Comparison of ENCODE assay signal across 9 cellular contexts in the genomic region with DNA sequence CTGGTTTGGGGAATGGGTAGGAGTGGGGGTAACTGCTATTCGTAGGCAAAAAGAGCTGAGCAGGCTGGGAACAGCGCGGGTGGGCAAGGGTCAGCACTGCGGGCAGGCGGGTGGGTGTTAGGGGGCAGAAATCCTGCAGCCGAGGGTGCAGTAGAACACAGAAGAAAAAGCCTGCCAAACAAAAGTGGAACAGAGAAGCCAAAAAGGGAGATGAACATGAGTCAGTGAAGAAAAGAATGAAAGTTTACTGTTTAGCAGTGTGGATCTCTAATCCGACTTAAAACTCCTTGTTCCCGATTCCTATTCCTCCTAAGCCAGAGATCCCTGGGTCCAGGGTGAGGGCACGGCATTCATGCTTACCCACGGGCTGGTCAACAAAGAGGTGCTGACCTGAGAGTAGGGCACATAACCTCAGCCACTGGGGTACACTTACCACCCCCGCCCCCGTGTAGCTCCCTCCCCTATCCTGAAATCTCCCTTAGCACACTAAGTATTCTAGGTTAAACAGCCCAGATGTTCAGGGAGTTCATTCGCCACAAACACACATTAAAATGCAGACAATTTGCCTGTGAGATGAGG. TPM values are rescaled to one million over a fixed set of nuclear protein-coding genes. Genes with fewer than 3 reads are reported as not detected.
DNase-seq lines count a peak whose midpoint lies in the region; ATAC-seq and TF ChIP-seq lines count a peak whose summit lies in the region.
"Had no signal": no experiment of that assay in that cellular context is flagged by ENCODE, and none has a peak within 500 bp of the region (broad histone marks: within the 10 kb centered on the region; RNA-seq: fewer than 3 reads in every experiment).

No MANE protein-coding gene starts in this region.

- ATAC-seq in GM18498 (IDR thresholded peaks at IDR 0.05; ENCODE audit: unreplicated experiment): no peak

- no peaks in the 10 kb centered on the region for H3K9me3 Mint-ChIP-seq in Calu3 (ENCODE audit: low read depth, unreplicated experiment)

- no peaks in the 10 kb centered on the region for H4K20me1 ChIP-seq in neural cell (ENCODE audit: insufficient read depth)

- no peak overlapping the region for H2AFZ ChIP-seq in neural cell (ENCODE audit: low read depth, low read length)

- H3K4me1 Mint-ChIP-seq in Calu3 (ENCODE audit: low read depth, unreplicated experiment): peaks cover 22% of the 10 kb centered on the region

- peak overlapping the region; percentile 36 for H3K4me3 Mint-ChIP-seq in Calu3 (ENCODE audit: low read depth, unreplicated experiment)

- H3K36me3 Mint-ChIP-seq in Calu3 (ENCODE audit: insufficient read depth, unreplicated experiment): peaks cover 5% of the 10 kb centered on the region

- H3K27ac ChIP-seq in HUES64 (ENCODE audit: low read depth, low read length) (no peak overlapping the region), neural cell (ENCODE audit: low read length) (no peak overlapping the region)

- H3K36me3 ChIP-seq in HUES64 (ENCODE audit: insufficient read depth, low read length) (peaks cover 3% of the 10 kb centered on the region; the same call in 1 of the 2 replicates), neural cell (ENCODE audit: insufficient read depth, low read length) (no peaks in the 10 kb centered on the region)

- no peak for TF ChIP-seq RAD21 in neural cell (conservative IDR thresholded peaks at IDR 0.05)

- H3K27me3 Mint-ChIP-seq in Calu3 (ENCODE audit: unreplicated experiment): peaks cover 98% of the 10 kb centered on the region

- H3K27me3 ChIP-seq in HUES64 (ENCODE audit: insufficient read depth, low read length) (peaks cover 76% of the 10 kb centered on the region), neural cell (ENCODE audit: insufficient read depth, low read depth, low read length) (peaks cover 54% of the 10 kb centered on the region)

- H3K9me2 ChIP-seq in neural cell (ENCODE audit: insufficient read depth, low read length): no peaks in the 10 kb centered on the region

- no peaks in the 10 kb centered on the region for H3F3A ChIP-seq in neural cell (ENCODE audit: insufficient read depth, low read length, poor library complexity, severe bottlenecking)

- CTCF ChIA-PET in Calu3 (lab: Charles Lee): interaction anchor here (0.6 kb wide), 1 partner anchor 261 kb away, joined by 3 read pairs; no protein-coding TSS in a partner anchor

- 23% methylated on average over 13 of the region's 13 CpGs for WGBS in HUES64

- no peak overlapping the region for H3K27ac Mint-ChIP-seq in Calu3 (ENCODE audit: unreplicated experiment)

- peaks cover 26% of the 10 kb centered on the region for H3K4me1 ChIP-seq in HUES64 (ENCODE audit: insufficient read depth, low read length)

- no peak for DNase-seq in Calu3
- DNase-seq in ecto neural progenitor cell (ENCODE audit: low spot score): peak; percentile 52
- DNase-seq in occipital lobe (lab: John Stamatoyannopoulos, UW): no peak
- no peak for DNase-seq in G401 (ENCODE audit: low spot score)
- DNase-seq in cerebellum (ENCODE audit: low spot score): no peak

- intact Hi-C loops in Calu3 (cut with micrococcal nuclease; ENCODE audit: unreplicated experiment): no loop called here

- no peaks in the 10 kb centered on the region for H3K79me2 ChIP-seq in neural cell (replicated peaks; ENCODE audit: insufficient read depth, low read length)

- H3K9me3 ChIP-seq in HUES64 (ENCODE audit: insufficient read depth, low read depth, low read length) (no peaks in the 10 kb centered on the region), neural cell (ENCODE audit: low read length) (no peaks in the 10 kb centered on the region)

- in situ Hi-C loops in G401 (cut with HindIII; ENCODE audit: low sequenced_read_pairs): no loop called here

- H3K4me2 ChIP-seq in neural cell (ENCODE audit: low read length): no peak overlapping the region

- H3K9ac ChIP-seq in HUES64 (ENCODE audit: low read depth, low read length) (peak overlapping the region; percentile 56), neural cell (ENCODE audit: low read length) (no peak overlapping the region)

- no TSS peak for BruUV-seq in Calu3 (replicated peaks; lab: Mats Ljungman, UMichigan)

- TF ChIP-seq CTCF in Calu3 (IDR thresholded peaks at IDR 0.05; ENCODE audit: unreplicated experiment) (no peak), neural cell (IDR thresholded peaks at IDR 0.05; ENCODE audit: poor library complexity, severe bottlenecking) (no peak)

- H3K4me3 ChIP-seq in HUES64 (ENCODE audit: low read length) (peak overlapping the region; percentile 58), neural cell (ENCODE audit: low read length) (peak overlapping the region; percentile 62)

- no peak for TF ChIP-seq EP300 in neural cell (conservative IDR thresholded peaks at IDR 0.05; ENCODE audit: poor library complexity, severe bottlenecking)

TF ChIP-seq in neural cell, 6 proteins besides CTCF, POLR2A, EP300 and RAD21:
- TF ChIP-seq POLR2AphosphoS5 (IDR thresholded peaks at IDR 0.05): no peak
- no peak for TF ChIP-seq MXI1 (conservative IDR thresholded peaks at IDR 0.05; ENCODE audit: poor library complexity, severe bottlenecking)
- no peak for TF ChIP-seq EZH2 (IDR thresholded peaks at IDR 0.05; ENCODE audit: borderline replicate concordance, insufficient read depth, low read length, poor library complexity, severe bottlenecking)
- TF ChIP-seq, protein P1, sequence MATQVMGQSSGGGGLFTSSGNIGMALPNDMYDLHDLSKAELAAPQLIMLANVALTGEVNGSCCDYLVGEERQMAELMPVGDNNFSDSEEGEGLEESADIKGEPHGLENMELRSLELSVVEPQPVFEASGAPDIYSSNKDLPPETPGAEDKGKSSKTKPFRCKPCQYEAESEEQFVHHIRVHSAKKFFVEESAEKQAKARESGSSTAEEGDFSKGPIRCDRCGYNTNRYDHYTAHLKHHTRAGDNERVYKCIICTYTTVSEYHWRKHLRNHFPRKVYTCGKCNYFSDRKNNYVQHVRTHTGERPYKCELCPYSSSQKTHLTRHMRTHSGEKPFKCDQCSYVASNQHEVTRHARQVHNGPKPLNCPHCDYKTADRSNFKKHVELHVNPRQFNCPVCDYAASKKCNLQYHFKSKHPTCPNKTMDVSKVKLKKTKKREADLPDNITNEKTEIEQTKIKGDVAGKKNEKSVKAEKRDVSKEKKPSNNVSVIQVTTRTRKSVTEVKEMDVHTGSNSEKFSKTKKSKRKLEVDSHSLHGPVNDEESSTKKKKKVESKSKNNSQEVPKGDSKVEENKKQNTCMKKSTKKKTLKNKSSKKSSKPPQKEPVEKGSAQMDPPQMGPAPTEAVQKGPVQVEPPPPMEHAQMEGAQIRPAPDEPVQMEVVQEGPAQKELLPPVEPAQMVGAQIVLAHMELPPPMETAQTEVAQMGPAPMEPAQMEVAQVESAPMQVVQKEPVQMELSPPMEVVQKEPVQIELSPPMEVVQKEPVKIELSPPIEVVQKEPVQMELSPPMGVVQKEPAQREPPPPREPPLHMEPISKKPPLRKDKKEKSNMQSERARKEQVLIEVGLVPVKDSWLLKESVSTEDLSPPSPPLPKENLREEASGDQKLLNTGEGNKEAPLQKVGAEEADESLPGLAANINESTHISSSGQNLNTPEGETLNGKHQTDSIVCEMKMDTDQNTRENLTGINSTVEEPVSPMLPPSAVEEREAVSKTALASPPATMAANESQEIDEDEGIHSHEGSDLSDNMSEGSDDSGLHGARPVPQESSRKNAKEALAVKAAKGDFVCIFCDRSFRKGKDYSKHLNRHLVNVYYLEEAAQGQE (IDR thresholded peaks at IDR 0.05; ENCODE audit: borderline replicate concordance): no peak

RNA-seq across cellular contexts. Expression of gene PRSS2, which starts 27.1 kb away (rescaled TPM):
- 0.64 TPM in 1 of 2 replicates, not detected in the other for total RNA-seq in Calu3 (2022)
- 3.0 TPM for polyA plus RNA-seq in HUES64 (2013, experiment 1 of 2)
- polyA plus RNA-seq in HUES64 (2013, experiment 2 of 2): 2.7 TPM
- not detected in 2 replicates for polyA plus RNA-seq in neural cell
- polyA minus RNA-seq in neural cell: not detected in 2 replicates
- not detected for total RNA-seq in occipital lobe
- total RNA-seq in G401 (2014; rRNA removed; shearing (Covaris generic)): not detected in 2 replicates
- not detected for total RNA-seq in cerebellum
- total RNA-seq: myocyte had no signal

RNA-seq across cellular contexts. Expression of gene PRSS1, which starts 48.6 kb away (rescaled TPM):
- total RNA-seq in Calu3 (2022) (12.4 and 16.8 TPM in 2 replicates), occipital lobe (not detected), cerebellum (not detected)
- 0.80 TPM for polyA plus RNA-seq in HUES64 (2013, experiment 1 of 2)
- 1.6 TPM for polyA plus RNA-seq in HUES64 (2013, experiment 2 of 2)
- not detected in 2 replicates for polyA plus RNA-seq in neural cell
- polyA minus RNA-seq in neural cell: not detected in 2 replicates
- total RNA-seq in G401 (2014; rRNA removed; shearing (Covaris generic)): not detected in 2 replicates
- total RNA-seq: myocyte had no signal

RNA-seq across cellular contexts. Expression of gene EPHB6, which starts 57.0 kb away (rescaled TPM):
- total RNA-seq in Calu3 (2022): 3.0 and 3.1 TPM in 2 replicates
- polyA plus RNA-seq in HUES64 (2013, experiment 1 of 2): 6.9 TPM
- polyA plus RNA-seq in HUES64 (2013, experiment 2 of 2): 8.6 TPM
- polyA plus RNA-seq in neural cell: 14.8 and 25.3 TPM in 2 replicates
- polyA minus RNA-seq in neural cell: 21.8 and 25.8 TPM in 2 replicates
- 55.8 TPM for total RNA-seq in occipital lobe
- not detected in 2 replicates for total RNA-seq in G401 (2014; rRNA removed; shearing (Covaris generic))
- total RNA-seq in cerebellum: 11.7 TPM

Comparison
In these comparisons a context has a peak if more than half of its experiments do, and no peak if none do; other contexts are left out.
1. RNA of gene PRSS1, which starts 48.6 kb away (total RNA-seq): 12.4 to 16.8 TPM in Calu3; not detected in occipital lobe (single experiment), not detected in G401 and not detected in cerebellum (single experiment); every median in the first group is over 10 times any median in the second.